1 cellular context compared by ENCODE assay signal in the genomic region with DNA sequence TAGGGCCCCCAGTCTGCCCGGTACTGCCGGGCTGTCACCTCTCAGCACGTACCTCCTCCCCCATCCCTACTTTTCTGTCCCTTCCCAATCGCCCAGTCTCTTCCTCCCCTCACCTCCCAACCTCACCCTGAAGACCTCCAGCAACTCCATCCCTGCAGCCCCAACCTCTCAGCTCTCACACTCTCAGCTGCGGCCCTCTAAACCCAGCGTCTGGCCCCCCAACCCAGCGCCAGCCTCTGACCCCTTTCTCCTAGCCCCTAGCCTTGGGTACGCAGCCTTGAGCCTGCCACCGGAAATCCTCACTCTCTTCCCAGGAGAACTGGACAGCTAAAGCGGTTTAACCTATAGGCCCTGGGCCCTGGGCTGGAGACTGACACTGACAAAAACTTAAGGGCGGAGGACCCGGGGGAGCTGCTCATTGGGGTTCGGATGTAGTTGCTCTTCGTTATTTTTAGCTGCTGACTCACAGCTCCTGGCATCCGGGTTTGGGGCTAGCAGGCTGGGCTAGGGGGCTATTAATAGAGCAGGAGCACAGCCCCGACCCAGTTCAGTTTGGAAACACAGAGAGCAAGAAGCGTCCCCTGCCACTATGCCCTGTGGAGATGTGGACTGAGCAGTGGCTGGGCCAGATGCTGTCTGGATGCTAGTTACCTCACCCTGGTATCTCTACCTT.
TF ChIP-seq lines count a peak whose summit lies in the region.

No MANE protein-coding gene starts in this region.

TF ChIP-seq in WTC11, 78 proteins besides CTCF, POLR2A, EP300 and RAD21 (continued from another document):
- TF ChIP-seq, protein P1, sequence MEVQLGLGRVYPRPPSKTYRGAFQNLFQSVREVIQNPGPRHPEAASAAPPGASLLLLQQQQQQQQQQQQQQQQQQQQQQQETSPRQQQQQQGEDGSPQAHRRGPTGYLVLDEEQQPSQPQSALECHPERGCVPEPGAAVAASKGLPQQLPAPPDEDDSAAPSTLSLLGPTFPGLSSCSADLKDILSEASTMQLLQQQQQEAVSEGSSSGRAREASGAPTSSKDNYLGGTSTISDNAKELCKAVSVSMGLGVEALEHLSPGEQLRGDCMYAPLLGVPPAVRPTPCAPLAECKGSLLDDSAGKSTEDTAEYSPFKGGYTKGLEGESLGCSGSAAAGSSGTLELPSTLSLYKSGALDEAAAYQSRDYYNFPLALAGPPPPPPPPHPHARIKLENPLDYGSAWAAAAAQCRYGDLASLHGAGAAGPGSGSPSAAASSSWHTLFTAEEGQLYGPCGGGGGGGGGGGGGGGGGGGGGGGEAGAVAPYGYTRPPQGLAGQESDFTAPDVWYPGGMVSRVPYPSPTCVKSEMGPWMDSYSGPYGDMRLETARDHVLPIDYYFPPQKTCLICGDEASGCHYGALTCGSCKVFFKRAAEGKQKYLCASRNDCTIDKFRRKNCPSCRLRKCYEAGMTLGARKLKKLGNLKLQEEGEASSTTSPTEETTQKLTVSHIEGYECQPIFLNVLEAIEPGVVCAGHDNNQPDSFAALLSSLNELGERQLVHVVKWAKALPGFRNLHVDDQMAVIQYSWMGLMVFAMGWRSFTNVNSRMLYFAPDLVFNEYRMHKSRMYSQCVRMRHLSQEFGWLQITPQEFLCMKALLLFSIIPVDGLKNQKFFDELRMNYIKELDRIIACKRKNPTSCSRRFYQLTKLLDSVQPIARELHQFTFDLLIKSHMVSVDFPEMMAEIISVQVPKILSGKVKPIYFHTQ (CRISPR knock-in tag; IDR thresholded peaks at IDR 0.05), result no peak
- TF ChIP-seq, protein P2, sequence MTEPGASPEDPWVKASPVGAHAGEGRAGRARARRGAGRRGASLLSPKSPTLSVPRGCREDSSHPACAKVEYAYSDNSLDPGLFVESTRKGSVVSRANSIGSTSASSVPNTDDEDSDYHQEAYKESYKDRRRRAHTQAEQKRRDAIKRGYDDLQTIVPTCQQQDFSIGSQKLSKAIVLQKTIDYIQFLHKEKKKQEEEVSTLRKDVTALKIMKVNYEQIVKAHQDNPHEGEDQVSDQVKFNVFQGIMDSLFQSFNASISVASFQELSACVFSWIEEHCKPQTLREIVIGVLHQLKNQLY (CRISPR knock-in tag; IDR thresholded peaks at IDR 0.05), result no peak
- TF ChIP-seq ZNF219 (CRISPR knock-in tag; IDR thresholded peaks at IDR 0.05; ENCODE audit: borderline replicate concordance) (no peak), JUN (CRISPR knock-in tag; IDR thresholded peaks at IDR 0.05) (no peak), ATF1 (CRISPR knock-in tag; IDR thresholded peaks at IDR 0.05) (no peak), PRRX2 (CRISPR knock-in tag; IDR thresholded peaks at IDR 0.05) (no peak), GRHL2 (CRISPR knock-in tag; IDR thresholded peaks at IDR 0.05; ENCODE audit: insufficient replicate concordance, severe bottlenecking) (no peak), SOX15 (CRISPR knock-in tag; IDR thresholded peaks at IDR 0.05) (no peak), ZNF396 (CRISPR knock-in tag; IDR thresholded peaks at IDR 0.05; ENCODE audit: borderline replicate concordance) (no peak), TEAD4 (CRISPR knock-in tag; IDR thresholded peaks at IDR 0.05) (no peak)
- TF ChIP-seq, protein P3, sequence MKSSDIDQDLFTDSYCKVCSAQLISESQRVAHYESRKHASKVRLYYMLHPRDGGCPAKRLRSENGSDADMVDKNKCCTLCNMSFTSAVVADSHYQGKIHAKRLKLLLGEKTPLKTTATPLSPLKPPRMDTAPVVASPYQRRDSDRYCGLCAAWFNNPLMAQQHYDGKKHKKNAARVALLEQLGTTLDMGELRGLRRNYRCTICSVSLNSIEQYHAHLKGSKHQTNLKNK (CRISPR knock-in tag; IDR thresholded peaks at IDR 0.05), result no peak
- TF ChIP-seq, protein P4, sequence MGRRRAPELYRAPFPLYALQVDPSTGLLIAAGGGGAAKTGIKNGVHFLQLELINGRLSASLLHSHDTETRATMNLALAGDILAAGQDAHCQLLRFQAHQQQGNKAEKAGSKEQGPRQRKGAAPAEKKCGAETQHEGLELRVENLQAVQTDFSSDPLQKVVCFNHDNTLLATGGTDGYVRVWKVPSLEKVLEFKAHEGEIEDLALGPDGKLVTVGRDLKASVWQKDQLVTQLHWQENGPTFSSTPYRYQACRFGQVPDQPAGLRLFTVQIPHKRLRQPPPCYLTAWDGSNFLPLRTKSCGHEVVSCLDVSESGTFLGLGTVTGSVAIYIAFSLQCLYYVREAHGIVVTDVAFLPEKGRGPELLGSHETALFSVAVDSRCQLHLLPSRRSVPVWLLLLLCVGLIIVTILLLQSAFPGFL (CRISPR knock-in tag; IDR thresholded peaks at IDR 0.05; ENCODE audit: borderline replicate concordance), result no peak
